ENCODE assay signal across 8 cellular contexts in genomic region chr10:80158598-80159127, GRCh38. TPM values are rescaled to one million over a fixed set of nuclear protein-coding genes. Genes with fewer than 3 reads are reported as not detected.
DNase-seq lines count a peak whose midpoint lies in the region; ATAC-seq and TF ChIP-seq lines count a peak whose summit lies in the region.

No MANE protein-coding gene starts in this region.

- no peak overlapping the region for H3K4me3 Mint-ChIP-seq in CD8-positive, alpha-beta memory T cell
- H3K4me3 Mint-ChIP-seq in stimulated activated effector memory CD8-positive, alpha-beta T cell treated with anti-CD3 and anti-CD28 coated beads, Interleukin-12 subunit alpha, Interleukin-12 subunit beta, amount 100 ng/mL, for 72 hours = no peak overlapping the region

- POLR2A ChIA-PET in CD8-positive, alpha-beta memory T cell (lab: Charles Lee) = no interaction called here

- intact Hi-C loops in ascending aorta (cut with DNase I) = no loop called here

- peak overlapping the region in 5 of 8 donors; percentile 23 to 62 (median 29) for H3K27ac Mint-ChIP-seq in CD8-positive, alpha-beta memory T cell
- H3K27ac Mint-ChIP-seq in stimulated activated effector memory CD8-positive, alpha-beta T cell treated with anti-CD3 and anti-CD28 coated beads, Interleukin-12 subunit alpha, Interleukin-12 subunit beta, amount 100 ng/mL, for 72 hours = peak overlapping the region; percentile 79

- no peaks in the 10 kb centered on the region for H3K9me3 Mint-ChIP-seq in CD8-positive, alpha-beta memory T cell
- no peaks in the 10 kb centered on the region for H3K9me3 Mint-ChIP-seq in stimulated activated effector memory CD8-positive, alpha-beta T cell treated with anti-CD3 and anti-CD28 coated beads, Interleukin-12 subunit alpha, Interleukin-12 subunit beta, amount 100 ng/mL, for 72 hours

- TF ChIP-seq CTCF in ascending aorta (IDR thresholded peaks at IDR 0.05) = no peak

- peaks cover 85% of the 10 kb centered on the region for H3K36me3 ChIP-seq in CD8-positive, alpha-beta memory T cell (ENCODE audit: insufficient read depth, low read length)
- H3K36me3 ChIP-seq in ascending aorta = peaks cover 58 to 59% of the 10 kb centered on the region in 2 donors

- no peaks in the 10 kb centered on the region for H3K27me3 ChIP-seq in CD8-positive, alpha-beta memory T cell (ENCODE audit: insufficient read depth, low read length, poor library complexity, severe bottlenecking)
- no peaks in the 10 kb centered on the region for H3K27me3 ChIP-seq in ascending aorta

- no peaks in the 10 kb centered on the region for H3K4me1 Mint-ChIP-seq in CD8-positive, alpha-beta memory T cell
- H3K4me1 Mint-ChIP-seq in stimulated activated effector memory CD8-positive, alpha-beta T cell treated with anti-CD3 and anti-CD28 coated beads, Interleukin-12 subunit alpha, Interleukin-12 subunit beta, amount 100 ng/mL, for 72 hours = peaks cover 19% of the 10 kb centered on the region

- no peak for ATAC-seq in stimulated activated effector memory CD8-positive, alpha-beta T cell treated with anti-CD3 and anti-CD28 coated beads, Interleukin-12 subunit alpha, Interleukin-12 subunit beta, amount 100 ng/mL, for 72 hours
- no peak for ATAC-seq in GM21786 (IDR thresholded peaks at IDR 0.05; ENCODE audit: unreplicated experiment)
- ATAC-seq in HG02759 (IDR thresholded peaks at IDR 0.05; ENCODE audit: unreplicated experiment) = no peak

- H3K4me1 ChIP-seq in CD8-positive, alpha-beta memory T cell (ENCODE audit: insufficient read depth, low read length) = no peaks in the 10 kb centered on the region
- peaks cover 38 to 78% of the 10 kb centered on the region in 2 donors for H3K4me1 ChIP-seq in ascending aorta

- peak overlapping the region; percentile 40 for H3K27ac ChIP-seq in CD8-positive, alpha-beta memory T cell (ENCODE audit: low read depth, low read length)
- peak overlapping the region; percentile 92 to 94 for H3K27ac ChIP-seq in ascending aorta

- H3K27me3 Mint-ChIP-seq in CD8-positive, alpha-beta memory T cell = no peaks in the 10 kb centered on the region

- peak in 1 of 5 donors; percentile 25 for DNase-seq in CD8-positive, alpha-beta memory T cell
- DNase-seq in NCI-H1694 (lab: John Stamatoyannopoulos, UW) (peak; percentile 78), ascending aorta (ENCODE audit: low spot score in 2 of 2) (peak; percentile 89 to 97), iPS-NIHi11 (ENCODE audit: low spot score) (peak; percentile 44), OCI-M2 (lab: John Stamatoyannopoulos, UW; ENCODE audit: unreplicated experiment) (no peak)
- no peak for DNase-seq in stimulated activated effector memory CD8-positive, alpha-beta T cell treated with anti-CD3 and anti-CD28 coated beads, Interleukin-12 subunit alpha, Interleukin-12 subunit beta, amount 100 ng/mL, for 72 hours (ENCODE audit: low spot score in 2 of 2)

- peaks cover 0 to 99% (median 41%) of the 10 kb centered on the region in 3 donors for H3K36me3 Mint-ChIP-seq in CD8-positive, alpha-beta memory T cell
- peaks cover 100% of the 10 kb centered on the region for H3K36me3 Mint-ChIP-seq in stimulated activated effector memory CD8-positive, alpha-beta T cell treated with anti-CD3 and anti-CD28 coated beads, Interleukin-12 subunit alpha, Interleukin-12 subunit beta, amount 100 ng/mL, for 72 hours

- CTCF ChIA-PET in CD8-positive, alpha-beta memory T cell (lab: Charles Lee) = interaction anchor here (1.1 to 2.0 kb wide), 2 partner anchors 15 to 64 kb away, joined by 3 to 7 read pairs; no protein-coding TSS in a partner anchor

- H3K4me3 ChIP-seq in CD8-positive, alpha-beta memory T cell (ENCODE audit: low read length) = no peak overlapping the region
- no peak overlapping the region for H3K4me3 ChIP-seq in ascending aorta

- H3K9me3 ChIP-seq in CD8-positive, alpha-beta memory T cell (ENCODE audit: low read length) = no peaks in the 10 kb centered on the region
- no peaks in the 10 kb centered on the region for H3K9me3 ChIP-seq in ascending aorta

RNA-seq across cellular contexts. Expression of gene PLAC9, which starts 26.1 kb away (rescaled TPM):
- total RNA-seq in CD8-positive, alpha-beta memory T cell = not detected
- polyA plus RNA-seq in CD8-positive, alpha-beta memory T cell = not detected
- total RNA-seq in ascending aorta = 221 TPM

RNA-seq across cellular contexts. Expression of gene ANXA11, which starts 46.7 kb away (rescaled TPM):
- 100 to 1,000 TPM; 211 to 217 TPM for total RNA-seq in CD8-positive, alpha-beta memory T cell
- polyA plus RNA-seq in CD8-positive, alpha-beta memory T cell = 292 TPM
- 237 TPM for total RNA-seq in ascending aorta

Comparison
In these comparisons a context has a peak if more than half of its experiments do, and no peak if none do; other contexts are left out.
1. DNase-seq: peak in NCI-H1694 (single experiment), ascending aorta (2 of 2) and iPS-NIHi11 (single experiment); none in stimulated activated effector memory CD8-positive, alpha-beta T cell treated with anti-CD3 and anti-CD28 coated beads, Interleukin-12 subunit alpha, Interleukin-12 subunit beta, amount 100 ng/mL, for 72 hours (0 of 2) and OCI-M2 (single experiment).
2. RNA of gene PLAC9, which starts 26.1 kb away (total RNA-seq): 221 TPM in ascending aorta (single experiment); not detected in CD8-positive, alpha-beta memory T cell; every median in the first group is over 100 times any median in the second.